Comparison of ENCODE assay signal across 1 cellular context in genomic region chr3:183822631-183823030, GRCh38.
TF ChIP-seq lines count a peak whose summit lies in the region.

No MANE protein-coding gene starts in this region.

TF ChIP-seq in WTC11, 78 proteins besides CTCF, POLR2A, EP300 and RAD21 (continued from another document):
- TF ChIP-seq ATF3 (CRISPR knock-in tag; conservative IDR thresholded peaks at IDR 0.05) (no peak), PREB (CRISPR knock-in tag; IDR thresholded peaks at IDR 0.05; ENCODE audit: borderline replicate concordance) (no peak), OVOL2 (CRISPR knock-in tag; IDR thresholded peaks at IDR 0.05; ENCODE audit: borderline replicate concordance) (no peak)
